Comparison of ENCODE assay signal across 8 cellular contexts in genomic region chr1:55378582-55378981, GRCh38.
DNase-seq lines count a peak whose midpoint lies in the region; ATAC-seq and TF ChIP-seq lines count a peak whose summit lies in the region.

No MANE protein-coding gene starts in this region.

- no peak overlapping the region for H3K27ac ChIP-seq in C4-2B

- TF ChIP-seq CTCF in C4-2B (conservative IDR thresholded peaks at IDR 0.05) (peak; percentile 86), GM20000 (IDR thresholded peaks at IDR 0.05; ENCODE audit: extremely low read depth, missing control alignments) (peak; percentile 32), fibroblast of mammary gland (conservative IDR thresholded peaks at IDR 0.05; ENCODE audit: control insufficient read depth, insufficient read depth, low read depth, low read length) (peak; percentile 84)

- ATAC-seq in GM18909 (IDR thresholded peaks at IDR 0.05; ENCODE audit: poor library complexity, unreplicated experiment) (no peak), HG02623 (IDR thresholded peaks at IDR 0.05; ENCODE audit: unreplicated experiment) (no peak)

- peak; percentile 16 for DNase-seq in GM20000 (ENCODE audit: low spot score)
- peak; percentile 70 for DNase-seq in RPMI7951 (ENCODE audit: low read depth)
- peak; percentile 61 for DNase-seq in fibroblast of mammary gland (ENCODE audit: low read depth)
- peak; percentile 27 to 36 for DNase-seq in stimulated activated CD4-positive, alpha-beta T cell treated with anti-CD3 and anti-CD28 coated beads, Interleukin-2, amount 100 ng/mL, for 48 hours
- DNase-seq in OCI-M2 (lab: John Stamatoyannopoulos, UW; ENCODE audit: unreplicated experiment) = no peak

- H3K4me3 ChIP-seq in fibroblast of mammary gland (ENCODE audit: control insufficient read depth, low read depth, low read length) = no peak overlapping the region

Comparison
In these comparisons a context has a peak if more than half of its experiments do, and no peak if none do; other contexts are left out.
1. CTCF ChIP-seq: peak in every context shown above with its lines; median percentile 86 in C4-2B; 84 in fibroblast of mammary gland; 32 in GM20000.